12 cellular contexts compared by ENCODE assay signal in the genomic region with DNA sequence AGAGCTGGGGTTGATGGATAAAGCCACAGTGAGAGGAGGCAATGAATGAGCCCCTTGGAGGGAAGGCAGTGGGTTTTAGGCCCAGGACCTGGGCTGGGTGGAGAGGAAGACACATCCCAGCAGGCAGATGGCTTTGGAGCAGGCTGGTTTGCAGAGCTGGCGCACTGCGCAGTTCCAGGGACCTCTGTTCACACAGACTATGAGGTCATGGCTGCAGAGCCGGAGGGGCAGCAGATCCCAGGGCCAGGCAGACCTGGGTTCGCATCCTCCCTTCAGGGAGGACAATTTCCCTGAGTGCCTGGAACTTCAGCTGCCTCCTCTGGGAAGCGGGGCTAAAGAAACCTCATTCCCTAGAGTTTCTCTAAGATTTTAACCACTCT. TPM values are rescaled to one million over a fixed set of nuclear protein-coding genes. Genes with fewer than 3 reads are reported as not detected.
DNase-seq lines count a peak whose midpoint lies in the region; ATAC-seq and TF ChIP-seq lines count a peak whose summit lies in the region.
"Had no signal": no experiment of that assay in that cellular context is flagged by ENCODE, and none has a peak within 500 bp of the region (broad histone marks: within the 10 kb centered on the region; RNA-seq: fewer than 3 reads in every experiment).

No MANE protein-coding gene starts in this region.

- H3K4me3 ChIP-seq in MM.1S (ENCODE audit: low read length) (no peak overlapping the region), trophoblast cell (ENCODE audit: low read depth, low read length) (no peak overlapping the region)

- no peak overlapping the region for H3K23ac ChIP-seq in trophoblast cell (ENCODE audit: low read length)

- no peak overlapping the region for H2BK5ac ChIP-seq in trophoblast cell (ENCODE audit: low read depth, low read length, poor library complexity)

- no peak overlapping the region for H3K14ac ChIP-seq in trophoblast cell (ENCODE audit: low read length)

- no peaks in the 10 kb centered on the region for H3K27me3 Mint-ChIP-seq in activated naive CD4-positive, alpha-beta T cell treated with anti-CD3 and anti-CD28 coated beads for 36 hours (ENCODE audit: low read depth)
- H3K27me3 Mint-ChIP-seq in activated naive CD8-positive, alpha-beta T cell treated with anti-CD3 and anti-CD28 coated beads, Interleukin-2, amount 10 ng/mL, durations not matched to agents 7 days and 5 days: no peaks in the 10 kb centered on the region
- H3K27me3 Mint-ChIP-seq in effector memory CD8-positive, alpha-beta T cell: peaks cover 5 to 40% of the 10 kb centered on the region in 2 donors

- peak overlapping the region; percentile 79 for H3K27ac Mint-ChIP-seq in activated naive CD4-positive, alpha-beta T cell treated with anti-CD3 and anti-CD28 coated beads for 36 hours
- peak overlapping the region; percentile 94 for H3K27ac Mint-ChIP-seq in activated naive CD8-positive, alpha-beta T cell treated with anti-CD3 and anti-CD28 coated beads, Interleukin-2, amount 10 ng/mL, durations not matched to agents 7 days and 5 days
- no peak overlapping the region for H3K27ac Mint-ChIP-seq in effector memory CD8-positive, alpha-beta T cell
- H3K27ac Mint-ChIP-seq: mesothelial cell of epicardium had no signal

- POLR2A ChIA-PET in activated naive CD8-positive, alpha-beta T cell treated with anti-CD3 and anti-CD28 coated beads, Interleukin-2, amount 10 ng/mL, durations not matched to agents 7 days and 5 days (lab: Charles Lee): interaction anchor here (0.9 to 1.9 kb wide), 7 partner anchors 10 to 81 kb away, joined by 3 to 6 read pairs (median 5); no protein-coding TSS in a partner anchor

- no peak overlapping the region for H4K91ac ChIP-seq in trophoblast cell (ENCODE audit: low read depth, low read length)

- no peak overlapping the region for H2AK5ac ChIP-seq in trophoblast cell (ENCODE audit: low read length)

- peaks cover 27% of the 10 kb centered on the region for H3K4me1 Mint-ChIP-seq in activated naive CD4-positive, alpha-beta T cell treated with anti-CD3 and anti-CD28 coated beads for 36 hours (ENCODE audit: low read depth)
- H3K4me1 Mint-ChIP-seq in activated naive CD8-positive, alpha-beta T cell treated with anti-CD3 and anti-CD28 coated beads, Interleukin-2, amount 10 ng/mL, durations not matched to agents 7 days and 5 days: peaks cover 20% of the 10 kb centered on the region
- H3K4me1 Mint-ChIP-seq in effector memory CD8-positive, alpha-beta T cell (ENCODE audit: low read depth in 2 of 2): peaks cover 11 to 12% of the 10 kb centered on the region in 2 donors

- WGBS in trophoblast cell (ENCODE audit: extremely low coverage, insufficient coverage, insufficient read length): no CpG with 5 or more reads among the region's 5 CpGs

- in situ Hi-C loops in G401 (cut with HindIII; ENCODE audit: low sequenced_read_pairs): no loop called here

- no peak overlapping the region for H3K4me2 ChIP-seq in MM.1S (ENCODE audit: low read depth, low read length)
- no peak overlapping the region for H3K4me2 ChIP-seq in trophoblast cell (ENCODE audit: low read length)

- H3K79me1 ChIP-seq in trophoblast cell (ENCODE audit: low read length): no peaks in the 10 kb centered on the region

- H3K9me3 ChIP-seq in MM.1S (replicated peaks; ENCODE audit: insufficient read depth, low read length) (no peaks in the 10 kb centered on the region), trophoblast cell (ENCODE audit: insufficient read depth, low read depth, low read length) (no peaks in the 10 kb centered on the region)

- H3K79me2 ChIP-seq in MM.1S (ENCODE audit: low read length): no peaks in the 10 kb centered on the region
- H3K79me2 ChIP-seq in trophoblast cell (ENCODE audit: control insufficient read depth, insufficient read depth, low read length, poor library complexity): no peaks in the 10 kb centered on the region
- H3K79me2 ChIP-seq: parathyroid adenoma had no signal

- no peak overlapping the region for H2BK120ac ChIP-seq in trophoblast cell (ENCODE audit: insufficient read depth, low read length, poor library complexity)

- H3K27me3 ChIP-seq in MM.1S (replicated peaks; ENCODE audit: insufficient read depth, low read length) (no peaks in the 10 kb centered on the region), trophoblast cell (ENCODE audit: insufficient read depth, low read length) (no peaks in the 10 kb centered on the region)

- H3K4me1 ChIP-seq in MM.1S (ENCODE audit: low read length): peaks cover 7% of the 10 kb centered on the region; the same call in 1 of the 2 replicates
- H3K4me1 ChIP-seq in trophoblast cell (ENCODE audit: control insufficient read depth in 1 of 2, insufficient read depth in 2 of 2, low read length in 2 of 2): no peaks in the 10 kb centered on the region

- no peak overlapping the region for H4K12ac ChIP-seq in trophoblast cell (ENCODE audit: low read depth, low read length)

- no peak overlapping the region for H3K9ac ChIP-seq in MM.1S (ENCODE audit: low read length)
- H3K9ac ChIP-seq in trophoblast cell (ENCODE audit: low read length): peak overlapping the region; percentile 23
- H3K9ac ChIP-seq: parathyroid adenoma had no signal

- no peaks in the 10 kb centered on the region for H3K9me2 ChIP-seq in MM.1S (replicated peaks; ENCODE audit: insufficient read depth, low read length)

- H3K4ac ChIP-seq in trophoblast cell (ENCODE audit: low read depth, low read length): no peak overlapping the region

- H3K36me3 ChIP-seq in MM.1S (replicated peaks; ENCODE audit: insufficient read depth, low read length): no peaks in the 10 kb centered on the region
- H3K36me3 ChIP-seq in trophoblast cell (ENCODE audit: control insufficient read depth in 1 of 2, insufficient read depth in 2 of 2, low read length in 2 of 2): peaks cover 44 to 56% of the 10 kb centered on the region in 2 experiments

- H4K20me1 ChIP-seq in MM.1S (ENCODE audit: insufficient read depth, low read length): no peaks in the 10 kb centered on the region

- no peak overlapping the region for H2BK12ac ChIP-seq in trophoblast cell (ENCODE audit: low read length)

- CTCF ChIA-PET in activated naive CD4-positive, alpha-beta T cell treated with anti-CD3 and anti-CD28 coated beads for 36 hours (lab: Charles Lee): interaction anchor here (1.1 to 14.4 kb wide), 7 partner anchors 10 to 78 kb away, joined by 6 to 298 read pairs (median 21); no protein-coding TSS in a partner anchor

- TF ChIP-seq CTCF in MM.1S (IDR thresholded peaks at IDR 0.05; ENCODE audit: low read length): no peak

- H2AFZ ChIP-seq in MM.1S (ENCODE audit: low read length) (peak overlapping the region; percentile 26; the same call in 1 of the 2 replicates), trophoblast cell (ENCODE audit: insufficient read depth, low read length, poor library complexity) (no peak overlapping the region)
- H2AFZ ChIP-seq: parathyroid adenoma had no signal

- H3K27ac ChIP-seq in MM.1S (ENCODE audit: low read length) (no peak overlapping the region), trophoblast cell (ENCODE audit: low read depth, low read length) (no peak overlapping the region)
- H3K27ac ChIP-seq: parathyroid adenoma had no signal

- H3K36me3 Mint-ChIP-seq in activated naive CD4-positive, alpha-beta T cell treated with anti-CD3 and anti-CD28 coated beads for 36 hours (ENCODE audit: low read depth): no peaks in the 10 kb centered on the region
- H3K36me3 Mint-ChIP-seq in activated naive CD8-positive, alpha-beta T cell treated with anti-CD3 and anti-CD28 coated beads, Interleukin-2, amount 10 ng/mL, durations not matched to agents 7 days and 5 days: peaks cover 1% of the 10 kb centered on the region
- H3K36me3 Mint-ChIP-seq in effector memory CD8-positive, alpha-beta T cell (ENCODE audit: insufficient read depth): no peaks in the 10 kb centered on the region

- no peak for DNase-seq in activated naive CD4-positive, alpha-beta T cell treated with anti-CD3 and anti-CD28 coated beads for 36 hours
- no peak for DNase-seq in activated naive CD4-positive, alpha-beta T cell treated with anti-CD3 and anti-CD28 coated beads, Interleukin-2, amount 50 U/mL, for 16 hours
- DNase-seq in MM.1S (no peak), trophoblast cell (no peak), G401 (ENCODE audit: low spot score) (no peak)
- DNase-seq in activated naive CD8-positive, alpha-beta T cell treated with anti-CD3 and anti-CD28 coated beads, Interleukin-2, amount 10 ng/mL, durations not matched to agents 7 days and 5 days: no peak
- DNase-seq in effector memory CD8-positive, alpha-beta T cell: no peak
- DNase-seq: H7, small intestine had no signal

- H4K8ac ChIP-seq in trophoblast cell (ENCODE audit: low read depth, low read length): no peak overlapping the region

- no peak for ATAC-seq in activated naive CD8-positive, alpha-beta T cell treated with anti-CD3 and anti-CD28 coated beads, Interleukin-2, amount 10 ng/mL, durations not matched to agents 7 days and 5 days (ENCODE audit: low read depth)
- ATAC-seq in GM21529 (IDR thresholded peaks at IDR 0.05; ENCODE audit: unreplicated experiment): no peak
- no peak for ATAC-seq in effector memory CD8-positive, alpha-beta T cell (replicated peaks)

- intact Hi-C loops in activated naive CD4-positive, alpha-beta T cell treated with anti-CD3 and anti-CD28 coated beads for 36 hours (cut with micrococcal nuclease): no loop called here

- H3K4me3 Mint-ChIP-seq in activated naive CD4-positive, alpha-beta T cell treated with anti-CD3 and anti-CD28 coated beads for 36 hours: peak overlapping the region; percentile 52
- peak overlapping the region; percentile 64 for H3K4me3 Mint-ChIP-seq in activated naive CD8-positive, alpha-beta T cell treated with anti-CD3 and anti-CD28 coated beads, Interleukin-2, amount 10 ng/mL, durations not matched to agents 7 days and 5 days
- no peak overlapping the region for H3K4me3 Mint-ChIP-seq in effector memory CD8-positive, alpha-beta T cell
- H3K4me3 Mint-ChIP-seq: mesothelial cell of epicardium had no signal

- no peak overlapping the region for H3K18ac ChIP-seq in trophoblast cell (ENCODE audit: low read length)

- no peaks in the 10 kb centered on the region for H3K9me3 Mint-ChIP-seq in activated naive CD4-positive, alpha-beta T cell treated with anti-CD3 and anti-CD28 coated beads for 36 hours
- H3K9me3 Mint-ChIP-seq in activated naive CD8-positive, alpha-beta T cell treated with anti-CD3 and anti-CD28 coated beads, Interleukin-2, amount 10 ng/mL, durations not matched to agents 7 days and 5 days: no peaks in the 10 kb centered on the region
- no peaks in the 10 kb centered on the region for H3K9me3 Mint-ChIP-seq in effector memory CD8-positive, alpha-beta T cell
- H3K9me3 Mint-ChIP-seq: mesothelial cell of epicardium had no signal

- no peaks in the 10 kb centered on the region for H3F3A ChIP-seq in MM.1S (ENCODE audit: insufficient read depth, low read length)

RNA-seq across cellular contexts. Expression of gene DGKZ, which starts 28.2 kb away (rescaled TPM):
- 10 to 100 TPM; 82.9 to 89.2 TPM for total RNA-seq in activated naive CD4-positive, alpha-beta T cell treated with anti-CD3 and anti-CD28 coated beads for 36 hours
- total RNA-seq in activated naive CD8-positive, alpha-beta T cell treated with anti-CD3 and anti-CD28 coated beads, Interleukin-2, amount 10 ng/mL, durations not matched to agents 7 days and 5 days: 100 to 1,000 TPM; 160 to 163 TPM
- 79.6 and 80.8 TPM in 2 replicates for polyA plus RNA-seq in trophoblast cell (2013)
- total RNA-seq in G401 (2014; rRNA removed; shearing (Covaris generic)): 66.2 and 68.4 TPM in 2 replicates

RNA-seq across cellular contexts. Expression of gene CREB3L1, which starts 41.6 kb away (rescaled TPM):
- total RNA-seq in activated naive CD4-positive, alpha-beta T cell treated with anti-CD3 and anti-CD28 coated beads for 36 hours: under 1 TPM; 0.12 TPM
- total RNA-seq in activated naive CD8-positive, alpha-beta T cell treated with anti-CD3 and anti-CD28 coated beads, Interleukin-2, amount 10 ng/mL, durations not matched to agents 7 days and 5 days: not detected
- 53.7 and 54.2 TPM in 2 replicates for polyA plus RNA-seq in trophoblast cell (2013)
- total RNA-seq in G401 (2014; rRNA removed; shearing (Covaris generic)): 2.4 and 7.2 TPM in 2 replicates

Comparison
In these comparisons a context has a peak if more than half of its experiments do, and no peak if none do; other contexts are left out.
1. H3K27ac Mint-ChIP-seq: peak in activated naive CD4-positive, alpha-beta T cell treated with anti-CD3 and anti-CD28 coated beads for 36 hours (single experiment) and activated naive CD8-positive, alpha-beta T cell treated with anti-CD3 and anti-CD28 coated beads, Interleukin-2, amount 10 ng/mL, durations not matched to agents 7 days and 5 days (single experiment); none in effector memory CD8-positive, alpha-beta T cell (0 of 2).
2. H3K4me3 Mint-ChIP-seq: peak in activated naive CD4-positive, alpha-beta T cell treated with anti-CD3 and anti-CD28 coated beads for 36 hours (single experiment) and activated naive CD8-positive, alpha-beta T cell treated with anti-CD3 and anti-CD28 coated beads, Interleukin-2, amount 10 ng/mL, durations not matched to agents 7 days and 5 days (single experiment); none in effector memory CD8-positive, alpha-beta T cell (0 of 2).